In genomic region chr12:25585662-25586061, GRCh38 we compare ENCODE assay signal across 13 cellular contexts. TPM values are rescaled to one million over a fixed set of nuclear protein-coding genes. Genes with fewer than 3 reads are reported as not detected.
"Had no signal": no experiment of that assay in that cellular context is flagged by ENCODE, and none has a peak within 500 bp of the region (broad histone marks: within the 10 kb centered on the region; RNA-seq: fewer than 3 reads in every experiment).

No MANE protein-coding gene starts in this region.

- DNase-seq: activated CD4-positive, alpha-beta T cell treated with anti-CD3 and anti-CD28 coated beads, Interleukin-2, amount 10 ng/mL, durations not matched to agents 7 days and 5 days; activated gamma-delta T cell treated with Interleukin-2 at 50 U/mL for 16 hours; brain microvascular endothelial cell; dorsolateral prefrontal cortex; esophagus squamous epithelium; stimulated activated CD4-positive, alpha-beta T cell treated with anti-CD3 and anti-CD28 coated beads, Interleukin-1b, Interleukin-23, amount 100 ng/mL, for 48 hours; stomach; thyroid gland had no signal

- H3K9me3 ChIP-seq: thyroid gland, uterus had no signal

- H2AFZ ChIP-seq: parathyroid adenoma had no signal

- H3K79me2 ChIP-seq: parathyroid adenoma had no signal

- H3K4me1 ChIP-seq: parathyroid adenoma, stomach, thyroid gland, uterus had no signal

- H3K36me3 ChIP-seq: brain microvascular endothelial cell, esophagus squamous epithelium, stomach, thyroid gland, uterus had no signal

- H3K9ac ChIP-seq: parathyroid adenoma had no signal

- H3K4me3 ChIP-seq: dorsolateral prefrontal cortex, esophagus squamous epithelium, stomach, thyroid gland, uterus had no signal

- H3K27ac ChIP-seq: brain microvascular endothelial cell, parathyroid adenoma, thyroid gland had no signal

- H3K27me3 ChIP-seq: brain microvascular endothelial cell, dorsolateral prefrontal cortex, stomach, thyroid gland, uterus had no signal

RNA-seq across cellular contexts. Expression of gene LMNTD1, which starts 32.6 kb away (rescaled TPM):
- total RNA-seq: activated CD4-positive, alpha-beta T cell treated with anti-CD3 and anti-CD28 coated beads, Interleukin-2, amount 10 ng/mL, durations not matched to agents 7 days and 5 days; esophagus squamous epithelium; lower leg skin; renal cortical epithelial cell; stomach had no signal
- polyA plus RNA-seq: neural cell, stomach had no signal
